ENCODE assay signal across 11 cellular contexts in genomic region chr16:56199164-56199563, GRCh38. TPM values are rescaled to one million over a fixed set of nuclear protein-coding genes. Genes with fewer than 3 reads are reported as not detected.
DNase-seq lines count a peak whose midpoint lies in the region; ATAC-seq lines count a peak whose summit lies in the region.
"Had no signal": no experiment of that assay in that cellular context is flagged by ENCODE, and none has a peak within 500 bp of the region (broad histone marks: within the 10 kb centered on the region; RNA-seq: fewer than 3 reads in every experiment).

No MANE protein-coding gene starts in this region.

- no peak overlapping the region for H3K27ac ChIP-seq in CD4-positive, alpha-beta memory T cell (ENCODE audit: low read depth, low read length)
- H3K27ac ChIP-seq: adrenal gland had no signal

- ATAC-seq in GM18907 (IDR thresholded peaks at IDR 0.05; ENCODE audit: unreplicated experiment) (peak; percentile 58), HG03175 (IDR thresholded peaks at IDR 0.05; ENCODE audit: unreplicated experiment) (peak; percentile 61), GM18868 (IDR thresholded peaks at IDR 0.05; ENCODE audit: unreplicated experiment) (no peak)
- ATAC-seq in activated T-cell treated with anti-CD3 and anti-CD28 coated beads, Interleukin-2, amount 50 U/mL, for 72 hours (replicated peaks in 1 of 2): peak; percentile 46 to 57

- no peak overlapping the region for H3K4me3 ChIP-seq in CD4-positive, alpha-beta memory T cell (ENCODE audit: low read length in 2 of 2)
- H3K4me3 ChIP-seq: adrenal gland had no signal

- no peaks in the 10 kb centered on the region for H3K27me3 ChIP-seq in CD4-positive, alpha-beta memory T cell (ENCODE audit: insufficient read depth, low read length)

- POLR2A ChIA-PET in CD4-positive, alpha-beta memory T cell (lab: Charles Lee; ENCODE audit: partially characterized antibody): interaction anchor here (1.2 to 7.9 kb wide), 9 partner anchors 7 to 158 kb away, joined by 3 to 71 read pairs (median 4); partner anchors contain the start of gene GNAO1

- H3K9me3 ChIP-seq in CD4-positive, alpha-beta memory T cell (ENCODE audit: control insufficient read depth in 1 of 2, low read length in 2 of 2): no peaks in the 10 kb centered on the region
- H3K9me3 ChIP-seq: adrenal gland had no signal

- no peaks in the 10 kb centered on the region for H3K36me3 ChIP-seq in CD4-positive, alpha-beta memory T cell (ENCODE audit: insufficient read depth, low read length)
- H3K36me3 ChIP-seq: adrenal gland had no signal

- H3K4me1 Mint-ChIP-seq in CD4-positive, alpha-beta memory T cell: peaks cover 6 to 24% (median 18%) of the 10 kb centered on the region in 4 donors
- H3K4me1 Mint-ChIP-seq in activated T-cell treated with anti-CD3 and anti-CD28 coated beads, Interleukin-2, amount 50 U/mL, for 72 hours (ENCODE audit: low read depth): peaks cover 5% of the 10 kb centered on the region

- intact Hi-C loops in CD4-positive, alpha-beta memory T cell (cut with micrococcal nuclease): no loop called here

- H3K27me3 Mint-ChIP-seq in CD4-positive, alpha-beta memory T cell: peaks cover under 1 to 3% of the 10 kb centered on the region in 2 donors
- peaks cover 34% of the 10 kb centered on the region for H3K27me3 Mint-ChIP-seq in activated T-cell treated with anti-CD3 and anti-CD28 coated beads, Interleukin-2, amount 50 U/mL, for 72 hours (ENCODE audit: low read depth)

- H3K27ac Mint-ChIP-seq in CD4-positive, alpha-beta memory T cell: peak overlapping the region; percentile 46 to 87 (median 73)
- H3K27ac Mint-ChIP-seq in activated T-cell treated with anti-CD3 and anti-CD28 coated beads, Interleukin-2, amount 50 U/mL, for 72 hours: peak overlapping the region; percentile 9

- CTCF ChIA-PET in CD4-positive, alpha-beta memory T cell (lab: Charles Lee; ENCODE audit: partially characterized antibody): interaction anchor here (1.0 to 3.1 kb wide), 6 partner anchors 10 to 221 kb away, joined by 3 to 12 read pairs (median 3); no protein-coding TSS in a partner anchor

- H3K4me3 Mint-ChIP-seq in CD4-positive, alpha-beta memory T cell: peak overlapping the region in 7 of 8 donors; percentile 21 to 78 (median 56)
- peak overlapping the region; percentile 76 to 80 for H3K4me3 Mint-ChIP-seq in activated T-cell treated with anti-CD3 and anti-CD28 coated beads, Interleukin-2, amount 50 U/mL, for 72 hours

- H3K9me3 Mint-ChIP-seq in CD4-positive, alpha-beta memory T cell: peaks cover 0 to under 1% (median 0%) of the 10 kb centered on the region in 8 donors
- H3K9me3 Mint-ChIP-seq in activated T-cell treated with anti-CD3 and anti-CD28 coated beads, Interleukin-2, amount 50 U/mL, for 72 hours: no peaks in the 10 kb centered on the region

- peaks cover 75% of the 10 kb centered on the region for H3K4me1 ChIP-seq in CD4-positive, alpha-beta memory T cell (ENCODE audit: insufficient read depth, low read length)

- peak in 1 of 5 donors; percentile 24 for DNase-seq in CD4-positive, alpha-beta memory T cell
- DNase-seq in activated T-cell treated with anti-CD3 and anti-CD28 coated beads, Interleukin-2, amount 50 U/mL, for 72 hours: peak; percentile 40 to 58
- no peak for DNase-seq in hypothalamus (lab: John Stamatoyannopoulos, UW)
- DNase-seq in NCI-H345 (lab: John Stamatoyannopoulos, UW): no peak
- no peak for DNase-seq in ecto neural progenitor cell (ENCODE audit: low spot score)
- DNase-seq: adrenal gland, COR-L47, NCI-H446 treated with DMSO at 0.1 percent for 48 hours had no signal

- no peaks in the 10 kb centered on the region for H3K36me3 Mint-ChIP-seq in CD4-positive, alpha-beta memory T cell
- H3K36me3 Mint-ChIP-seq in activated T-cell treated with anti-CD3 and anti-CD28 coated beads, Interleukin-2, amount 50 U/mL, for 72 hours (ENCODE audit: insufficient read depth in 2 of 2): no peaks in the 10 kb centered on the region

RNA-seq across cellular contexts. Expression of gene GNAO1, which starts 7.9 kb away (rescaled TPM):
- total RNA-seq in CD4-positive, alpha-beta memory T cell: 10 to 100 TPM; 10.5 to 10.8 TPM
- 1 to 10 TPM in 1 of 2 donors, not detected in 1; 1.5 TPM for polyA plus RNA-seq in CD4-positive, alpha-beta memory T cell
- total RNA-seq in activated T-cell treated with anti-CD3 and anti-CD28 coated beads, Interleukin-2, amount 50 U/mL, for 72 hours: 10 to 100 TPM; 12.2 to 21.0 TPM

Comparison
In these comparisons a context has a peak if more than half of its experiments do, and no peak if none do; other contexts are left out.
1. DNase-seq: peak in activated T-cell treated with anti-CD3 and anti-CD28 coated beads, Interleukin-2, amount 50 U/mL, for 72 hours (2 of 2); none in hypothalamus (0 of 51), NCI-H345 (single experiment) and ecto neural progenitor cell (single experiment).